ENCODE assay signal across 1 cellular context in genomic region chr2:39523308-39524044, GRCh38.
TF ChIP-seq lines count a peak whose summit lies in the region.

No MANE protein-coding gene starts in this region.

TF ChIP-seq in K562, 482 proteins besides CTCF, POLR2A, EP300 and RAD21 (continued from another document and continues in another):
- TF ChIP-seq, protein P1, sequence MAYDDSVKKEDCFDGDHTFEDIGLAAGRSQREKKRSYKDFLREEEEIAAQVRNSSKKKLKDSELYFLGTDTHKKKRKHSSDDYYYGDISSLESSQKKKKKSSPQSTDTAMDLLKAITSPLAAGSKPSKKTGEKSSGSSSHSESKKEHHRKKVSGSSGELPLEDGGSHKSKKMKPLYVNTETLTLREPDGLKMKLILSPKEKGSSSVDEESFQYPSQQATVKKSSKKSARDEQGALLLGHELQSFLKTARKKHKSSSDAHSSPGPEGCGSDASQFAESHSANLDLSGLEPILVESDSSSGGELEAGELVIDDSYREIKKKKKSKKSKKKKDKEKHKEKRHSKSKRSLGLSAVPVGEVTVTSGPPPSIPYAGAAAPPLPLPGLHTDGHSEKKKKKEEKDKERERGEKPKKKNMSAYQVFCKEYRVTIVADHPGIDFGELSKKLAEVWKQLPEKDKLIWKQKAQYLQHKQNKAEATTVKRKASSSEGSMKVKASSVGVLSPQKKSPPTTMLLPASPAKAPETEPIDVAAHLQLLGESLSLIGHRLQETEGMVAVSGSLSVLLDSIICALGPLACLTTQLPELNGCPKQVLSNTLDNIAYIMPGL (CRISPR knock-in tag; IDR thresholded peaks at IDR 0.05): no peak
- TF ChIP-seq ZNF263 (CRISPR knock-in tag; IDR thresholded peaks at IDR 0.05; ENCODE audit: borderline replicate concordance): no peak
- no peak for TF ChIP-seq RUNX1 (IDR thresholded peaks at IDR 0.05; ENCODE audit: low read depth)
- TF ChIP-seq, protein P2, sequence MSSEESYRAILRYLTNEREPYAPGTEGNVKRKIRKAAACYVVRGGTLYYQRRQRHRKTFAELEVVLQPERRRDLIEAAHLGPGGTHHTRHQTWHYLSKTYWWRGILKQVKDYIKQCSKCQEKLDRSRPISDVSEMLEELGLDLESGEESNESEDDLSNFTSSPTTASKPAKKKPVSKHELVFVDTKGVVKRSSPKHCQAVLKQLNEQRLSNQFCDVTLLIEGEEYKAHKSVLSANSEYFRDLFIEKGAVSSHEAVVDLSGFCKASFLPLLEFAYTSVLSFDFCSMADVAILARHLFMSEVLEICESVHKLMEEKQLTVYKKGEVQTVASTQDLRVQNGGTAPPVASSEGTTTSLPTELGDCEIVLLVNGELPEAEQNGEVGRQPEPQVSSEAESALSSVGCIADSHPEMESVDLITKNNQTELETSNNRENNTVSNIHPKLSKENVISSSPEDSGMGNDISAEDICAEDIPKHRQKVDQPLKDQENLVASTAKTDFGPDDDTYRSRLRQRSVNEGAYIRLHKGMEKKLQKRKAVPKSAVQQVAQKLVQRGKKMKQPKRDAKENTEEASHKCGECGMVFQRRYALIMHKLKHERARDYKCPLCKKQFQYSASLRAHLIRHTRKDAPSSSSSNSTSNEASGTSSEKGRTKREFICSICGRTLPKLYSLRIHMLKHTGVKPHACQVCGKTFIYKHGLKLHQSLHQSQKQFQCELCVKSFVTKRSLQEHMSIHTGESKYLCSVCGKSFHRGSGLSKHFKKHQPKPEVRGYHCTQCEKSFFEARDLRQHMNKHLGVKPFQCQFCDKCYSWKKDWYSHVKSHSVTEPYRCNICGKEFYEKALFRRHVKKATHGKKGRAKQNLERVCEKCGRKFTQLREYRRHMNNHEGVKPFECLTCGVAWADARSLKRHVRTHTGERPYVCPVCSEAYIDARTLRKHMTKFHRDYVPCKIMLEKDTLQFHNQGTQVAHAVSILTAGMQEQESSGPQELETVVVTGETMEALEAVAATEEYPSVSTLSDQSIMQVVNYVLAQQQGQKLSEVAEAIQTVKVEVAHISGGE (CRISPR knock-in tag; IDR thresholded peaks at IDR 0.05): no peak
- TF ChIP-seq SREBF2 (CRISPR knock-in tag; IDR thresholded peaks at IDR 0.05): no peak
- no peak for TF ChIP-seq NCOA2 (IDR thresholded peaks at IDR 0.05; ENCODE audit: partially characterized antibody in 2 of 2)
- no peak for TF ChIP-seq FOXJ3 (CRISPR knock-in tag; IDR thresholded peaks at IDR 0.05)
- no peak for TF ChIP-seq ZNF282 (CRISPR knock-in tag; IDR thresholded peaks at IDR 0.05)
- no peak for TF ChIP-seq ZNF133 (CRISPR knock-in tag; IDR thresholded peaks at IDR 0.05)
- no peak for TF ChIP-seq MTA2 (IDR thresholded peaks at IDR 0.05; ENCODE audit: low read depth)
- TF ChIP-seq CAMTA2 (CRISPR knock-in tag; conservative IDR thresholded peaks at IDR 0.05): no peak
- TF ChIP-seq SRSF7 (optimal IDR thresholded peaks at IDR 0.05; ENCODE audit: low read depth, low read length): no peak
- TF ChIP-seq CEBPG (CRISPR knock-in tag; IDR thresholded peaks at IDR 0.05): no peak
- no peak for TF ChIP-seq CEBPG (tag; conservative IDR thresholded peaks at IDR 0.05 in 1 of 2, IDR thresholded peaks at IDR 0.05 in 1 of 2)
- no peak for TF ChIP-seq ZNF583 (CRISPR knock-in tag; IDR thresholded peaks at IDR 0.05)
- no peak for TF ChIP-seq SLC30A9 (CRISPR knock-in tag; IDR thresholded peaks at IDR 0.05)
- TF ChIP-seq GTF2E2 (tag; IDR thresholded peaks at IDR 0.05): no peak
- no peak for TF ChIP-seq HEY1 (CRISPR knock-in tag; IDR thresholded peaks at IDR 0.05; ENCODE audit: borderline replicate concordance)
- TF ChIP-seq ZNF431 (CRISPR knock-in tag; IDR thresholded peaks at IDR 0.05): no peak
- TF ChIP-seq ZNF395 (CRISPR knock-in tag; IDR thresholded peaks at IDR 0.05): no peak
- TF ChIP-seq ZC3H11A (IDR thresholded peaks at IDR 0.05; ENCODE audit: low read depth, low read length): no peak
- TF ChIP-seq RFX5 (IDR thresholded peaks at IDR 0.05; ENCODE audit: low read depth, low read length): no peak
- peak; percentile 33; the same call in 1 of the 2 replicates for TF ChIP-seq TAL1 (IDR thresholded peaks at IDR 0.05)
- TF ChIP-seq CHCHD3 (CRISPR knock-in tag; IDR thresholded peaks at IDR 0.05): no peak
- TF ChIP-seq ZNF512 (tag; IDR thresholded peaks at IDR 0.05): no peak
- no peak for TF ChIP-seq RERE (CRISPR knock-in tag; IDR thresholded peaks at IDR 0.05; ENCODE audit: borderline replicate concordance)
- peak; percentile 45 for TF ChIP-seq LEF1 (IDR thresholded peaks at IDR 0.05)
- no peak for TF ChIP-seq EGR1 (conservative IDR thresholded peaks at IDR 0.05)
- no peak for TF ChIP-seq NFYB (IDR thresholded peaks at IDR 0.05; ENCODE audit: extremely low read depth, insufficient read length)
- peak; percentile 42; the same call in 1 of the 2 replicates for TF ChIP-seq SPI1 (IDR thresholded peaks at IDR 0.05; ENCODE audit: borderline replicate concordance, low read depth, low read length)
- TF ChIP-seq SUPT5H (IDR thresholded peaks at IDR 0.05): no peak
- TF ChIP-seq ETV1 (tag; conservative IDR thresholded peaks at IDR 0.05; ENCODE audit: low read depth): no peak
- TF ChIP-seq BCLAF1 (IDR thresholded peaks at IDR 0.05; ENCODE audit: borderline replicate concordance in 1 of 2, control insufficient read depth in 1 of 2, low read depth in 2 of 2, low read length in 1 of 2): no peak
- TF ChIP-seq, protein P3, sequence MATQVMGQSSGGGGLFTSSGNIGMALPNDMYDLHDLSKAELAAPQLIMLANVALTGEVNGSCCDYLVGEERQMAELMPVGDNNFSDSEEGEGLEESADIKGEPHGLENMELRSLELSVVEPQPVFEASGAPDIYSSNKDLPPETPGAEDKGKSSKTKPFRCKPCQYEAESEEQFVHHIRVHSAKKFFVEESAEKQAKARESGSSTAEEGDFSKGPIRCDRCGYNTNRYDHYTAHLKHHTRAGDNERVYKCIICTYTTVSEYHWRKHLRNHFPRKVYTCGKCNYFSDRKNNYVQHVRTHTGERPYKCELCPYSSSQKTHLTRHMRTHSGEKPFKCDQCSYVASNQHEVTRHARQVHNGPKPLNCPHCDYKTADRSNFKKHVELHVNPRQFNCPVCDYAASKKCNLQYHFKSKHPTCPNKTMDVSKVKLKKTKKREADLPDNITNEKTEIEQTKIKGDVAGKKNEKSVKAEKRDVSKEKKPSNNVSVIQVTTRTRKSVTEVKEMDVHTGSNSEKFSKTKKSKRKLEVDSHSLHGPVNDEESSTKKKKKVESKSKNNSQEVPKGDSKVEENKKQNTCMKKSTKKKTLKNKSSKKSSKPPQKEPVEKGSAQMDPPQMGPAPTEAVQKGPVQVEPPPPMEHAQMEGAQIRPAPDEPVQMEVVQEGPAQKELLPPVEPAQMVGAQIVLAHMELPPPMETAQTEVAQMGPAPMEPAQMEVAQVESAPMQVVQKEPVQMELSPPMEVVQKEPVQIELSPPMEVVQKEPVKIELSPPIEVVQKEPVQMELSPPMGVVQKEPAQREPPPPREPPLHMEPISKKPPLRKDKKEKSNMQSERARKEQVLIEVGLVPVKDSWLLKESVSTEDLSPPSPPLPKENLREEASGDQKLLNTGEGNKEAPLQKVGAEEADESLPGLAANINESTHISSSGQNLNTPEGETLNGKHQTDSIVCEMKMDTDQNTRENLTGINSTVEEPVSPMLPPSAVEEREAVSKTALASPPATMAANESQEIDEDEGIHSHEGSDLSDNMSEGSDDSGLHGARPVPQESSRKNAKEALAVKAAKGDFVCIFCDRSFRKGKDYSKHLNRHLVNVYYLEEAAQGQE (CRISPR knock-in tag; IDR thresholded peaks at IDR 0.05; ENCODE audit: low read depth): no peak
- TF ChIP-seq KAT7 (CRISPR knock-in tag; IDR thresholded peaks at IDR 0.05; ENCODE audit: borderline replicate concordance): no peak
- TF ChIP-seq SOX6 (IDR thresholded peaks at IDR 0.05): peak; percentile 74
- no peak for TF ChIP-seq LCOR (CRISPR knock-in tag; IDR thresholded peaks at IDR 0.05)
- TF ChIP-seq SRSF9 (IDR thresholded peaks at IDR 0.05; ENCODE audit: borderline replicate concordance, low read depth, low read length): no peak
- TF ChIP-seq NFE2L1 (tag; IDR thresholded peaks at IDR 0.05; ENCODE audit: borderline replicate concordance, low read depth): no peak
- TF ChIP-seq ZBTB1 (CRISPR knock-in tag; IDR thresholded peaks at IDR 0.05; ENCODE audit: borderline replicate concordance, low read depth): no peak
- TF ChIP-seq, protein P4, sequence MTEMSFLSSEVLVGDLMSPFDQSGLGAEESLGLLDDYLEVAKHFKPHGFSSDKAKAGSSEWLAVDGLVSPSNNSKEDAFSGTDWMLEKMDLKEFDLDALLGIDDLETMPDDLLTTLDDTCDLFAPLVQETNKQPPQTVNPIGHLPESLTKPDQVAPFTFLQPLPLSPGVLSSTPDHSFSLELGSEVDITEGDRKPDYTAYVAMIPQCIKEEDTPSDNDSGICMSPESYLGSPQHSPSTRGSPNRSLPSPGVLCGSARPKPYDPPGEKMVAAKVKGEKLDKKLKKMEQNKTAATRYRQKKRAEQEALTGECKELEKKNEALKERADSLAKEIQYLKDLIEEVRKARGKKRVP (CRISPR knock-in tag; IDR thresholded peaks at IDR 0.05): no peak
- no peak for TF ChIP-seq HNRNPH1 (optimal IDR thresholded peaks at IDR 0.05; ENCODE audit: low read depth, low read length)
